Comparison of ENCODE assay signal across 8 cellular contexts in the genomic region with DNA sequence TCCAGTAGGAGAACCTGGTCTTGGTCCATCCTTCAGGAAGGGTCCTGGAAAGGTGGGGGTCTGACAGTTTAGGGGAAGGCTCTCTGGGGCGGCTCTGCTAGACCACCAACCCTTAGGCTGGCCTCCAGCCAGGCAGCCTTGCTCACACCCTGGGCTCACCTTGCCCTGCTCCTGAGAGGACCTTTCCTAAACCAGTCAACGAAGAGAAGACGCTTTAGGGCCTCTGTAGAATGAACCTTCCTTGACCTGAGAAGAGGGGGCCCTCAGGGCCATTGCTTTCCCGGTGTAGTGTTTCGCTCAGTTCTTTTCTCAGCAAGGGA. TPM values are rescaled to one million over a fixed set of nuclear protein-coding genes. Genes with fewer than 3 reads are reported as not detected.
DNase-seq lines count a peak whose midpoint lies in the region; ATAC-seq and TF ChIP-seq lines count a peak whose summit lies in the region.

No MANE protein-coding gene starts in this region.

- H3K4me1 ChIP-seq in esophagus (ENCODE audit: control insufficient read depth in 2 of 2, insufficient read depth in 2 of 2, low read length in 1 of 2) (peaks cover 0 to 23% of the 10 kb centered on the region in 2 donors), rectal smooth muscle tissue (ENCODE audit: control insufficient read depth, insufficient read depth, low read length) (peaks cover 9% of the 10 kb centered on the region)

- TF ChIP-seq CTCF in GM12864 (IDR thresholded peaks at IDR 0.05; ENCODE audit: low read depth, low read length, missing control alignments) = no peak

- TF ChIP-seq POLR2A in Raji (IDR thresholded peaks at IDR 0.05; ENCODE audit: insufficient read depth, low read depth, low read length) = 0 out of 2 replicates have a peak, but pooled peaks have one; percentile 9

- WGBS in esophagus, 2 donors = 57 to 70% methylated on average over 5 of the region's 5 CpGs

- no peak for ATAC-seq in HG03439 (IDR thresholded peaks at IDR 0.05; ENCODE audit: unreplicated experiment)

- H3K27ac ChIP-seq in esophagus (ENCODE audit: low read depth in 2 of 2, low read length in 1 of 2) (peak overlapping the region; percentile 45 to 58), rectal smooth muscle tissue (ENCODE audit: low read depth, low read length) (no peak overlapping the region)

- no peaks in the 10 kb centered on the region for H3K9me3 ChIP-seq in esophagus (ENCODE audit: control insufficient read depth in 2 of 2, insufficient read depth in 1 of 2, low read depth in 1 of 2, low read length in 1 of 2)

- no peaks in the 10 kb centered on the region for H3K27me3 ChIP-seq in esophagus (ENCODE audit: control insufficient read depth in 1 of 2, insufficient read depth in 2 of 2, low read length in 2 of 2)
- no peaks in the 10 kb centered on the region for H3K27me3 ChIP-seq in rectal smooth muscle tissue (ENCODE audit: control insufficient read depth, insufficient read depth, low read length)

- H3K9ac ChIP-seq in rectal smooth muscle tissue (ENCODE audit: low read length) = peak overlapping the region; percentile 30

- H3K4me3 ChIP-seq in GM12864 (ENCODE audit: low read depth, low read length) = peak overlapping the region; percentile 80
- peak overlapping the region; percentile 62 to 63 for H3K4me3 ChIP-seq in esophagus (ENCODE audit: low read depth in 1 of 2, low read length in 2 of 2)
- H3K4me3 ChIP-seq in rectal smooth muscle tissue (ENCODE audit: low read length) = peak overlapping the region; percentile 74

- DNase-seq in GM12864 (ENCODE audit: low read depth) (no peak), NOMO-1 treated with dmso at 0.1 percent for 144 hours (lab: John Stamatoyannopoulos, UW; ENCODE audit: unreplicated experiment) (no peak), NCI-H82 (lab: John Stamatoyannopoulos, UW) (no peak), UCSD-AML1 (lab: John Stamatoyannopoulos, UW; ENCODE audit: unreplicated experiment) (no peak)

- H3K36me3 ChIP-seq in esophagus (ENCODE audit: control insufficient read depth in 2 of 2, insufficient read depth in 2 of 2, low read length in 1 of 2) (peaks cover 2 to 16% of the 10 kb centered on the region in 2 donors), rectal smooth muscle tissue (ENCODE audit: control insufficient read depth, insufficient read depth, low read length) (peaks cover 5% of the 10 kb centered on the region)

RNA-seq across cellular contexts. Expression of a gene that starts 1.1 kb away (rescaled TPM):
- polyA plus RNA-seq in esophagus = 10 to 100 TPM; 15.6 to 21.8 TPM

RNA-seq across cellular contexts. Expression of a gene that starts 10.6 kb away (rescaled TPM):
- 10 to 100 TPM; 33.3 to 43.4 TPM for polyA plus RNA-seq in esophagus

RNA-seq across cellular contexts. Expression of a gene that starts 15.9 kb away (rescaled TPM):
- polyA plus RNA-seq in esophagus = under 1 TPM; 0.07 to 0.08 TPM

RNA-seq across cellular contexts. Expression of a gene that starts 23.2 kb away (rescaled TPM):
- polyA plus RNA-seq in esophagus = 1 to 10 TPM; 4.6 to 7.9 TPM

RNA-seq across cellular contexts. Expression of a gene that starts 29.6 kb away (rescaled TPM):
- polyA plus RNA-seq in esophagus = 10 to 100 TPM; 18.0 to 33.2 TPM
